Comparison of ENCODE assay signal across 13 cellular contexts in genomic region chr20:46376196-46376785, GRCh38. TPM values are rescaled to one million over a fixed set of nuclear protein-coding genes. Genes with fewer than 3 reads are reported as not detected.
A peak's percentile ranks its signal among the peaks of the same experiment; 100 is the strongest.
DNase-seq lines count a peak whose midpoint lies in the region; ATAC-seq lines count a peak whose summit lies in the region.
"Had no signal": no experiment of that assay in that cellular context is flagged by ENCODE, and none has a peak within 500 bp of the region (broad histone marks: within the 10 kb centered on the region; RNA-seq: fewer than 3 reads in every experiment).

No MANE protein-coding gene starts in this region.

- in situ Hi-C loops in KBM-7 (cut with MboI; ENCODE audit: low pct_unique_long_range_greater_than_20kb, low sequenced_read_pairs), result no loop called here

- POLR2A ChIA-PET in naive thymus-derived CD8-positive, alpha-beta T cell (lab: Charles Lee), result interaction anchor here (5.2 kb wide), 1 partner anchor 12 kb away, joined by 25 read pairs; no protein-coding TSS in a partner anchor

- DNase-seq in T-helper 2 cell treated with Interferon-gamma antibody and Interleukin-4, amounts not matched to agents 5 μg/mL and 100 μg/mL, for 36 hours (ENCODE audit: low spot score), result no peak
- DNase-seq in T-helper 2 cell, result no peak
- DNase-seq in KBM-7, result peak; percentile 28
- no peak for DNase-seq in activated naive CD8-positive, alpha-beta T cell treated with anti-CD3 and anti-CD28 coated beads, Interleukin-2, amount 50 U/mL, for 24 hours
- DNase-seq in naive thymus-derived CD8-positive, alpha-beta T cell, result no peak
- DNase-seq in NCI-H2029 treated with DMSO at 0.1 percent for 48 hours (lab: John Stamatoyannopoulos, UW), result no peak
- no peak for DNase-seq in NCI-H1092 (lab: John Stamatoyannopoulos, UW)
- DNase-seq: BE2C, left ventricle myocardium inferior, NCI-H69 had no signal

- no peaks in the 10 kb centered on the region for H3K4me1 Mint-ChIP-seq in T-helper 2 cell treated with Interferon-gamma antibody and Interleukin-4, amounts not matched to agents 5 μg/mL and 100 μg/mL, for 36 hours (ENCODE audit: low read depth)
- no peaks in the 10 kb centered on the region for H3K4me1 Mint-ChIP-seq in activated naive CD8-positive, alpha-beta T cell treated with anti-CD3 and anti-CD28 coated beads, Interleukin-2, amount 50 U/mL, for 24 hours
- peaks cover 0 to 14% (median 0%) of the 10 kb centered on the region in 4 donors for H3K4me1 Mint-ChIP-seq in naive thymus-derived CD8-positive, alpha-beta T cell

- H3K27me3 Mint-ChIP-seq in T-helper 2 cell treated with Interferon-gamma antibody and Interleukin-4, amounts not matched to agents 5 μg/mL and 100 μg/mL, for 36 hours (ENCODE audit: low read depth), result no peaks in the 10 kb centered on the region
- H3K27me3 Mint-ChIP-seq in activated naive CD8-positive, alpha-beta T cell treated with anti-CD3 and anti-CD28 coated beads, Interleukin-2, amount 50 U/mL, for 24 hours, result no peaks in the 10 kb centered on the region
- no peaks in the 10 kb centered on the region for H3K27me3 Mint-ChIP-seq in naive thymus-derived CD8-positive, alpha-beta T cell
- H3K27me3 Mint-ChIP-seq: type B pancreatic cell had no signal

- no peak overlapping the region for H3K4me3 Mint-ChIP-seq in T-helper 2 cell treated with Interferon-gamma antibody and Interleukin-4, amounts not matched to agents 5 μg/mL and 100 μg/mL, for 36 hours
- no peak overlapping the region for H3K4me3 Mint-ChIP-seq in activated naive CD8-positive, alpha-beta T cell treated with anti-CD3 and anti-CD28 coated beads, Interleukin-2, amount 50 U/mL, for 24 hours
- H3K4me3 Mint-ChIP-seq in naive thymus-derived CD8-positive, alpha-beta T cell, result no peak overlapping the region
- H3K4me3 Mint-ChIP-seq: type B pancreatic cell had no signal

- peak overlapping the region; percentile 38 for H3K27ac Mint-ChIP-seq in T-helper 2 cell treated with Interferon-gamma antibody and Interleukin-4, amounts not matched to agents 5 μg/mL and 100 μg/mL, for 36 hours
- H3K27ac Mint-ChIP-seq in activated naive CD8-positive, alpha-beta T cell treated with anti-CD3 and anti-CD28 coated beads, Interleukin-2, amount 50 U/mL, for 24 hours, result peak overlapping the region; percentile 23
- H3K27ac Mint-ChIP-seq in naive thymus-derived CD8-positive, alpha-beta T cell, result peak overlapping the region in 8 of 10 donors; percentile 21 to 89 (median 74)
- H3K27ac Mint-ChIP-seq: type B pancreatic cell had no signal

- H3K9me3 Mint-ChIP-seq in T-helper 2 cell treated with Interferon-gamma antibody and Interleukin-4, amounts not matched to agents 5 μg/mL and 100 μg/mL, for 36 hours, result no peaks in the 10 kb centered on the region
- H3K9me3 Mint-ChIP-seq in activated naive CD8-positive, alpha-beta T cell treated with anti-CD3 and anti-CD28 coated beads, Interleukin-2, amount 50 U/mL, for 24 hours, result no peaks in the 10 kb centered on the region
- H3K9me3 Mint-ChIP-seq in naive thymus-derived CD8-positive, alpha-beta T cell, result no peaks in the 10 kb centered on the region
- H3K9me3 Mint-ChIP-seq: type B pancreatic cell had no signal

- H3K36me3 Mint-ChIP-seq in T-helper 2 cell treated with Interferon-gamma antibody and Interleukin-4, amounts not matched to agents 5 μg/mL and 100 μg/mL, for 36 hours (ENCODE audit: low read depth), result peaks cover 58% of the 10 kb centered on the region
- peaks cover 42% of the 10 kb centered on the region for H3K36me3 Mint-ChIP-seq in activated naive CD8-positive, alpha-beta T cell treated with anti-CD3 and anti-CD28 coated beads, Interleukin-2, amount 50 U/mL, for 24 hours (ENCODE audit: low read depth)
- H3K36me3 Mint-ChIP-seq in naive thymus-derived CD8-positive, alpha-beta T cell, result peaks cover 6 to 86% (median 25%) of the 10 kb centered on the region in 3 donors

- no peak for ATAC-seq in activated naive CD8-positive, alpha-beta T cell treated with anti-CD3 and anti-CD28 coated beads, Interleukin-2, amount 50 U/mL, for 24 hours
- no peak for ATAC-seq in naive thymus-derived CD8-positive, alpha-beta T cell
- no peak for ATAC-seq in GM21786 (IDR thresholded peaks at IDR 0.05; ENCODE audit: unreplicated experiment)
- ATAC-seq: gastroesophageal sphincter had no signal

RNA-seq across cellular contexts. Expression of gene ELMO2, which starts 30.1 kb away (rescaled TPM):
- 10 to 100 TPM; 56.0 to 58.0 TPM for total RNA-seq in naive thymus-derived CD8-positive, alpha-beta T cell
- 10 to 100 TPM; 26.2 to 51.1 (median 34.9) TPM for polyA plus RNA-seq in naive thymus-derived CD8-positive, alpha-beta T cell

Comparison
In these comparisons a context has a peak if more than half of its experiments do, and no peak if none do; other contexts are left out.
1. H3K27ac Mint-ChIP-seq: peak in every context shown above with its lines; median percentile 74 in naive thymus-derived CD8-positive, alpha-beta T cell; 38 in T-helper 2 cell treated with Interferon-gamma antibody and Interleukin-4, amounts not matched to agents 5 μg/mL and 100 μg/mL, for 36 hours; 23 in activated naive CD8-positive, alpha-beta T cell treated with anti-CD3 and anti-CD28 coated beads, Interleukin-2, amount 50 U/mL, for 24 hours.